ENCODE assay signal across 15 cellular contexts in the genomic region with DNA sequence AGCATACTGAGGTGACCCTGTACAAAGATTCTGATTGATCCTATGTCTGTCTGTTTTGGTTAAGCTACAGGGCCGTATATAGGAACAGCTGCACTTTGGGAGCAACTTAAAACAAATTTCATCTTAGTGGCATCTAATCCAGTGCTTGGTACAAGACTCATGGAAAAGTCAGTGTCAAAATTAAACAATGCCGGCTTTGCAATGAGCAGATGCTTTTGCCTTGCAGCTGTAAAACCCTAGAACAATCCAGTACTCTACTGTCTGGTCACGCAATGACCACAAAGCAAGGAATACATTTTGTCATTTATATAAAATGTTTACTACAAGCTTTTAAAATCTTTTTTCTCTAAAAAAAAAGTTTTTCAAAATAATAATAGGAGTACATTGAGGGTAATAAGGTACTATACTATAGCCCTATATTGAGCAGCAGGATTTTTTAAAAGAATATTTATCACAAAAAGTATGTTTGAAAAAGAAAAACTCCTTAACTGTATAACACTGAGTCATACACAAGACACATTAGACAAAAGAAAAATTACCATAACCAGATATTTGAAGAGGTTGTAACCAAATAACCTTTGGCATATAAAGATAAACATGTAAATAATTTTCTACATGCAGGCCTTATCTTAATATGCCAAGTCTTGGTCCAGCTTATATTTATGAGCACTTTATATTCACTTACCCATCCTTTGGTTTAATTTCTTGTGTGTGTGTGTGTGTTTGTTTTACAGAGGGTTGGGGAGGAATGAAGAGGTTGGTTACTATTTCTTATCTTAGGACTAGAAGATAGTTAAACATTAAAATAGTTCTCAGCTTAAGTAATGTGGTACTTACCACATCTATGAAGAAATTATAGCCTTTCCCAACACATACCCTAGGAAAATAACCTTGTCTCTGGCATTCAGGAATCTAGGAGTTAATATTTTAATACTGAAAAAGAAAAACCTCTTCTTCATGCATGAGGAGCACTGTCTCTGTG.
A peak's percentile ranks its signal among the peaks of the same experiment; 100 is the strongest.
DNase-seq lines count a peak whose midpoint lies in the region; ATAC-seq, FAIRE-seq and TF ChIP-seq lines count a peak whose summit lies in the region.
"Had no signal": no experiment of that assay in that cellular context is flagged by ENCODE, and none has a peak within 500 bp of the region (broad histone marks: within the 10 kb centered on the region; RNA-seq: fewer than 3 reads in every experiment).

No MANE protein-coding gene starts in this region.

- H3K27ac ChIP-seq in A549: no peak overlapping the region
- H3K27ac ChIP-seq: skin epidermis, uterus had no signal

- no peaks in the 10 kb centered on the region for H3K9me3 ChIP-seq in A549
- H3K9me3 ChIP-seq: uterus had no signal

- no peaks in the 10 kb centered on the region for H3K4me1 Mint-ChIP-seq in memory B cell

- no peak for DNase-seq in A549 (ENCODE audit: low read depth in 1 of 2, low spot score in 1 of 2)
- DNase-seq in NCI-H526 (lab: John Stamatoyannopoulos, UW): peak; percentile 52 to 72
- DNase-seq in fibroblast of the aortic adventitia (ENCODE audit: low read depth): peak; percentile 37
- no peak for DNase-seq in memory B cell (ENCODE audit: low spot score in 2 of 2)
- DNase-seq in KG1 (lab: John Stamatoyannopoulos, UW): no peak
- DNase-seq in DMS79 (lab: John Stamatoyannopoulos, UW): no peak
- DNase-seq: activated gamma-delta T cell treated with Interleukin-2 at 50 U/mL for 16 hours; endodermal cell; stimulated activated naive CD8-positive, alpha-beta T cell treated with anti-CD3 and anti-CD28 coated beads, Interleukin-15, Interleukin-2, amounts not matched to agents 100 U/mL and 50 U/mL, for 24 hours; uterus had no signal

- POLR2A ChIA-PET in A549 (lab: Yijun Ruan, JAX): no interaction called here

- H3K4me1 ChIP-seq in A549: peaks cover 13% of the 10 kb centered on the region; the same call in 2 of the 3 replicates
- H3K4me1 ChIP-seq: uterus had no signal

- no peak for TF ChIP-seq RAD21 in A549 (conservative IDR thresholded peaks at IDR 0.05 in 1 of 2, IDR thresholded peaks at IDR 0.05 in 1 of 2)

- H3K4me3 Mint-ChIP-seq in memory B cell: no peak overlapping the region
- H3K4me3 Mint-ChIP-seq: endodermal cell had no signal

- no peak for FAIRE-seq in A549 (lab: Jason Lieb, UNC)
- FAIRE-seq: bronchial epithelial cell, GM19239 had no signal

- H3K9me3 Mint-ChIP-seq in memory B cell: no peaks in the 10 kb centered on the region
- H3K9me3 Mint-ChIP-seq: endodermal cell had no signal

- no peak overlapping the region for H3K4me3 ChIP-seq in A549
- H3K4me3 ChIP-seq in fibroblast of the aortic adventitia (ENCODE audit: low read depth, low read length): no peak overlapping the region
- H3K4me3 ChIP-seq: skin epidermis, uterus had no signal

- H3K27ac Mint-ChIP-seq in memory B cell: peak overlapping the region; percentile 21
- H3K27ac Mint-ChIP-seq: endodermal cell had no signal

- ATAC-seq in A549 (no peak), memory B cell (ENCODE audit: low read depth) (no peak), HG03460 (IDR thresholded peaks at IDR 0.05; ENCODE audit: unreplicated experiment) (no peak), GM18870 (IDR thresholded peaks at IDR 0.05; ENCODE audit: unreplicated experiment) (no peak)
- ATAC-seq: stimulated activated naive CD8-positive, alpha-beta T cell treated with anti-CD3 and anti-CD28 coated beads, Interleukin-15, Interleukin-2, amounts not matched to agents 100 U/mL and 50 U/mL, for 24 hours had no signal

- H3K27me3 Mint-ChIP-seq in memory B cell: no peaks in the 10 kb centered on the region

- CTCF ChIA-PET in A549 (lab: Yijun Ruan, JAX): no interaction called here

- no peak for TF ChIP-seq EP300 in A549 (IDR thresholded peaks at IDR 0.05)

- TF ChIP-seq CTCF in A549 (IDR thresholded peaks at IDR 0.05) (no peak), fibroblast of the aortic adventitia (IDR thresholded peaks at IDR 0.05; ENCODE audit: insufficient read depth, low read length) (no peak)

- no peak for TF ChIP-seq POLR2A in A549 (IDR thresholded peaks at IDR 0.05; ENCODE audit: low read length)

- H3K36me3 Mint-ChIP-seq in memory B cell: peaks cover 4% of the 10 kb centered on the region

- WGBS in A549 (ENCODE audit: missing lambda C conversion rate): 90% methylated on average over 3 of the region's 3 CpGs

- peak overlapping the region; percentile 10 for H3K4me2 ChIP-seq in A549

TF ChIP-seq in A549, 52 proteins besides CTCF, POLR2A, EP300 and RAD21:
- TF ChIP-seq HOXA7 (CRISPR knock-in tag; IDR thresholded peaks at IDR 0.05): no peak
- no peak for TF ChIP-seq CHD4 (IDR thresholded peaks at IDR 0.05; ENCODE audit: borderline replicate concordance)
- TF ChIP-seq RNF2 (IDR thresholded peaks at IDR 0.05; ENCODE audit: borderline replicate concordance, low read depth): no peak
- TF ChIP-seq SMC3 (IDR thresholded peaks at IDR 0.05): no peak
- TF ChIP-seq EHMT2 (IDR thresholded peaks at IDR 0.05; ENCODE audit: low read depth): no peak
- TF ChIP-seq, protein P1, sequence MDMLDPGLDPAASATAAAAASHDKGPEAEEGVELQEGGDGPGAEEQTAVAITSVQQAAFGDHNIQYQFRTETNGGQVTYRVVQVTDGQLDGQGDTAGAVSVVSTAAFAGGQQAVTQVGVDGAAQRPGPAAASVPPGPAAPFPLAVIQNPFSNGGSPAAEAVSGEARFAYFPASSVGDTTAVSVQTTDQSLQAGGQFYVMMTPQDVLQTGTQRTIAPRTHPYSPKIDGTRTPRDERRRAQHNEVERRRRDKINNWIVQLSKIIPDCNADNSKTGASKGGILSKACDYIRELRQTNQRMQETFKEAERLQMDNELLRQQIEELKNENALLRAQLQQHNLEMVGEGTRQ (IDR thresholded peaks at IDR 0.05): no peak
- TF ChIP-seq NR3C1 (IDR thresholded peaks at IDR 0.05): no peak
- no peak for TF ChIP-seq NFE2L2 (conservative IDR thresholded peaks at IDR 0.05; ENCODE audit: low read length)
- TF ChIP-seq NPAS2 (CRISPR knock-in tag; IDR thresholded peaks at IDR 0.05; ENCODE audit: borderline replicate concordance): no peak
- no peak for TF ChIP-seq ELK1 (IDR thresholded peaks at IDR 0.05; ENCODE audit: low read depth, low read length)
- TF ChIP-seq ESRRA (IDR thresholded peaks at IDR 0.05; ENCODE audit: borderline replicate concordance, low read length): no peak
- TF ChIP-seq, protein P2, sequence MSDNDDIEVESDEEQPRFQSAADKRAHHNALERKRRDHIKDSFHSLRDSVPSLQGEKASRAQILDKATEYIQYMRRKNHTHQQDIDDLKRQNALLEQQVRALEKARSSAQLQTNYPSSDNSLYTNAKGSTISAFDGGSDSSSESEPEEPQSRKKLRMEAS (IDR thresholded peaks at IDR 0.05): no peak
- TF ChIP-seq, protein P3, sequence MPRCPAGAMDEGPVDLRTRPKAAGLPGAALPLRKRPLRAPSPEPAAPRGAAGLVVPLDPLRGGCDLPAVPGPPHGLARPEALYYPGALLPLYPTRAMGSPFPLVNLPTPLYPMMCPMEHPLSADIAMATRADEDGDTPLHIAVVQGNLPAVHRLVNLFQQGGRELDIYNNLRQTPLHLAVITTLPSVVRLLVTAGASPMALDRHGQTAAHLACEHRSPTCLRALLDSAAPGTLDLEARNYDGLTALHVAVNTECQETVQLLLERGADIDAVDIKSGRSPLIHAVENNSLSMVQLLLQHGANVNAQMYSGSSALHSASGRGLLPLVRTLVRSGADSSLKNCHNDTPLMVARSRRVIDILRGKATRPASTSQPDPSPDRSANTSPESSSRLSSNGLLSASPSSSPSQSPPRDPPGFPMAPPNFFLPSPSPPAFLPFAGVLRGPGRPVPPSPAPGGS (IDR thresholded peaks at IDR 0.05): no peak
- no peak for TF ChIP-seq JUN (IDR thresholded peaks at IDR 0.05)
- TF ChIP-seq, protein P4, sequence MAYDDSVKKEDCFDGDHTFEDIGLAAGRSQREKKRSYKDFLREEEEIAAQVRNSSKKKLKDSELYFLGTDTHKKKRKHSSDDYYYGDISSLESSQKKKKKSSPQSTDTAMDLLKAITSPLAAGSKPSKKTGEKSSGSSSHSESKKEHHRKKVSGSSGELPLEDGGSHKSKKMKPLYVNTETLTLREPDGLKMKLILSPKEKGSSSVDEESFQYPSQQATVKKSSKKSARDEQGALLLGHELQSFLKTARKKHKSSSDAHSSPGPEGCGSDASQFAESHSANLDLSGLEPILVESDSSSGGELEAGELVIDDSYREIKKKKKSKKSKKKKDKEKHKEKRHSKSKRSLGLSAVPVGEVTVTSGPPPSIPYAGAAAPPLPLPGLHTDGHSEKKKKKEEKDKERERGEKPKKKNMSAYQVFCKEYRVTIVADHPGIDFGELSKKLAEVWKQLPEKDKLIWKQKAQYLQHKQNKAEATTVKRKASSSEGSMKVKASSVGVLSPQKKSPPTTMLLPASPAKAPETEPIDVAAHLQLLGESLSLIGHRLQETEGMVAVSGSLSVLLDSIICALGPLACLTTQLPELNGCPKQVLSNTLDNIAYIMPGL (CRISPR knock-in tag; IDR thresholded peaks at IDR 0.05; ENCODE audit: borderline replicate concordance): no peak
- no peak for TF ChIP-seq MYC (IDR thresholded peaks at IDR 0.05; ENCODE audit: borderline replicate concordance, low read length)
- no peak for TF ChIP-seq RCOR1 (IDR thresholded peaks at IDR 0.05; ENCODE audit: low read depth, low read length)

Comparison
In these comparisons a context has a peak if more than half of its experiments do, and no peak if none do; other contexts are left out.
1. DNase-seq: peak in NCI-H526 (2 of 2) and fibroblast of the aortic adventitia (single experiment); none in A549 (0 of 2), memory B cell (0 of 2), KG1 (single experiment) and DMS79 (single experiment).